27 cellular contexts compared by ENCODE assay signal in the genomic region with DNA sequence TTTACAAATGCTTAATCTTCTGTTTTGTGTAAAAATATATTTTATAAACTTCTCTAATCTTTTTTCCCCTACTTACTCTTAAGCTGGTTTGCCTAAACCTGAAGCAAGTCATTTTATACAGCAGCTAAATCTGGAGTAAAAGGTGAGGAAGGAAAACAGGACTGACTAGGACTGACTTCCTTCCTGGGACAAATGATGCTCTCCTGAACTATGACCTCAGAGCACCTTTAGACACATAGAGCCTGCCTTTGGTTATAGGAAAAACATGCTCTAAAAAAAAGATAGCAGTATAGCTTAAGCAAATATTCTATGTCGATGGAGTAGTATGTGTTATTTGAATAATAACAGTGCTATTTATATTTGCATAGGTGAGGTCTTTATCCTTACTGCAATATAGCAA. TPM values are rescaled to one million over a fixed set of nuclear protein-coding genes. Genes with fewer than 3 reads are reported as not detected.
"Had no signal": no experiment of that assay in that cellular context is flagged by ENCODE, and none has a peak within 500 bp of the region (broad histone marks: within the 10 kb centered on the region; RNA-seq: fewer than 3 reads in every experiment).

No MANE protein-coding gene starts in this region.

- H3K27me3 ChIP-seq: right atrium auricular region, right lobe of liver, stomach, testis, thyroid gland, transverse colon, uterus had no signal

- FAIRE-seq: islet of Langerhans, kidney had no signal

- DNase-seq: hypothalamus; immature natural killer cell; kidney; left colon; left ventricle myocardium inferior; midbrain; mucosa of descending colon; naive thymus-derived CD4-positive, alpha-beta T cell; nucleus accumbens; right lobe of liver; stimulated activated CD4-positive, alpha-beta T cell treated with anti-CD3 and anti-CD28 coated beads, Interleukin-12 subunit alpha, Interleukin-12 subunit beta, amount 100 ng/mL, for 4 hours; stimulated activated CD4-positive, alpha-beta T cell treated with anti-CD3 and anti-CD28 coated beads, Interleukin-15, amount 100 ng/mL, for 24 hours; stimulated activated CD4-positive, alpha-beta T cell treated with anti-CD3 and anti-CD28 coated beads, Interleukin-2, amount 100 ng/mL, for 24 hours; stimulated activated CD4-positive, alpha-beta T cell treated with anti-CD3 and anti-CD28 coated beads, Interleukin-4, amount 100 ng/mL, for 1 hour; stimulated activated naive B cell treated with anti-CD40 and anti-IgM and Interleukin-4, amounts not matched to agents 10 μg/mL and 1 μg/mL and 100 μg/mL, for 72 hours; stimulated activated naive CD8-positive, alpha-beta T cell treated with anti-CD3 and anti-CD28 coated beads, Interleukin-15, Interleukin-2, amounts not matched to agents 100 U/mL and 50 U/mL, for 24 hours; stomach; testis; thyroid gland; transverse colon; uterus had no signal

- H3K27me3 Mint-ChIP-seq: natural killer cell treated with Interleukin-12 subunit alpha and Interleukin-12 subunit beta and Interleukin-15 and Interleukin-18, amount 100 ng/mL, for 72 hours; progenitor cell of endocrine pancreas had no signal

- H3K4me1 Mint-ChIP-seq: immature natural killer cell; memory B cell; naive thymus-derived CD4-positive, alpha-beta T cell; stimulated activated naive B cell treated with anti-CD40 and anti-IgM and Interleukin-4, amounts not matched to agents 10 μg/mL and 1 μg/mL and 100 μg/mL, for 72 hours had no signal

- H3K9me3 ChIP-seq: mucosa of descending colon, right lobe of liver, testis, thyroid gland, transverse colon, uterus had no signal

- H3K27ac ChIP-seq: left ventricle myocardium inferior, parathyroid adenoma, right atrium auricular region, stomach, testis, thyroid gland, transverse colon, uterus had no signal

- H3K4me3 Mint-ChIP-seq: immature natural killer cell; memory B cell; naive thymus-derived CD4-positive, alpha-beta T cell; natural killer cell treated with Interleukin-12 subunit alpha and Interleukin-12 subunit beta and Interleukin-15 and Interleukin-18, amount 100 ng/mL, for 72 hours; stimulated activated naive B cell treated with anti-CD40 and anti-IgM and Interleukin-4, amounts not matched to agents 10 μg/mL and 1 μg/mL and 100 μg/mL, for 72 hours had no signal

- H3K27ac Mint-ChIP-seq: immature natural killer cell; memory B cell; naive thymus-derived CD4-positive, alpha-beta T cell; natural killer cell treated with Interleukin-12 subunit alpha and Interleukin-12 subunit beta and Interleukin-15 and Interleukin-18, amount 100 ng/mL, for 72 hours; stimulated activated naive B cell treated with anti-CD40 and anti-IgM and Interleukin-4, amounts not matched to agents 10 μg/mL and 1 μg/mL and 100 μg/mL, for 72 hours had no signal

- H3K4me1 ChIP-seq: left ventricle myocardium inferior, right atrium auricular region, stomach, testis, thyroid gland, transverse colon, uterus had no signal

- H3K9ac ChIP-seq: parathyroid adenoma had no signal

- ATAC-seq: left colon; mucosa of descending colon; naive thymus-derived CD4-positive, alpha-beta T cell; natural killer cell treated with Interleukin-12 subunit alpha and Interleukin-12 subunit beta and Interleukin-15 and Interleukin-18, amount 100 ng/mL, for 72 hours; stimulated activated naive B cell treated with anti-CD40 and anti-IgM and Interleukin-4, amounts not matched to agents 10 μg/mL and 1 μg/mL and 100 μg/mL, for 72 hours; stimulated activated naive CD8-positive, alpha-beta T cell treated with anti-CD3 and anti-CD28 coated beads, Interleukin-15, Interleukin-2, amounts not matched to agents 100 U/mL and 50 U/mL, for 24 hours had no signal

- H3K79me2 ChIP-seq: parathyroid adenoma had no signal

- H3K36me3 ChIP-seq: left ventricle myocardium inferior, right atrium auricular region, right lobe of liver, stomach, thyroid gland, transverse colon, uterus had no signal

- H3K36me3 Mint-ChIP-seq: immature natural killer cell; memory B cell; natural killer cell treated with Interleukin-12 subunit alpha and Interleukin-12 subunit beta and Interleukin-15 and Interleukin-18, amount 100 ng/mL, for 72 hours; stimulated activated naive B cell treated with anti-CD40 and anti-IgM and Interleukin-4, amounts not matched to agents 10 μg/mL and 1 μg/mL and 100 μg/mL, for 72 hours had no signal

- H3K4me3 ChIP-seq: left ventricle myocardium inferior, mucosa of descending colon, right atrium auricular region, right lobe of liver, stomach, testis, thyroid gland, transverse colon, uterus had no signal

RNA-seq across cellular contexts. Expression of a gene that starts 21.5 kb away (rescaled TPM):
- total RNA-seq: natural killer cell treated with Interleukin-12 subunit alpha and Interleukin-12 subunit beta and Interleukin-15 and Interleukin-18, amount 100 ng/mL, for 72 hours had no signal
